Comparison of ENCODE assay signal across 15 cellular contexts in genomic region chr14:69704319-69704718, GRCh38.
"Had no signal": no experiment of that assay in that cellular context is flagged by ENCODE, and none has a peak within 500 bp of the region (broad histone marks: within the 10 kb centered on the region; RNA-seq: fewer than 3 reads in every experiment).

No MANE protein-coding gene starts in this region.

- H3K27me3 ChIP-seq: cardiac muscle cell, colonic mucosa, tibial artery, vagina had no signal

- H3K4me2 ChIP-seq: SK-N-SH had no signal

- H3K4me3 ChIP-seq: cardiac muscle cell, colonic mucosa, tibial artery, vagina had no signal

- H3K4me1 ChIP-seq: colonic mucosa had no signal

- H3K9ac ChIP-seq: SK-N-SH had no signal

- H3K9me3 ChIP-seq: colonic mucosa, SK-N-SH, tibial artery, vagina had no signal

- ATAC-seq: activated CD4-positive, CD25-positive, alpha-beta regulatory T cell treated with anti-CD3 and anti-CD28 coated beads, Interleukin-2, amount 50 U/mL, for 24 hours had no signal

- H3K4me3 Mint-ChIP-seq: memory B cell, nephron had no signal

- H3K27me3 Mint-ChIP-seq: memory B cell had no signal

- DNase-seq: activated CD8-positive, alpha-beta memory T cell treated with anti-CD3 and anti-CD28 coated beads for 24 hours; activated T-cell treated with anti-CD3 and anti-CD28 coated beads for 4 hours; colonic mucosa; foreskin melanocyte; head of caudate nucleus; islet precursor cell; SK-N-SH; stimulated activated CD4-positive, alpha-beta T cell treated with anti-CD3 and anti-CD28 coated beads, Interleukin-4, amount 100 ng/mL, for 1 hour; stimulated activated CD8-positive, alpha-beta memory T cell treated with anti-CD3 and anti-CD28 coated beads, Interleukin-4, amount 100 ng/mL, for 48 hours; tibial artery had no signal

- H3K9me3 Mint-ChIP-seq: memory B cell, nephron had no signal

- H3K9me2 ChIP-seq: SK-N-SH had no signal

- H3K27ac ChIP-seq: cardiac muscle cell, colonic mucosa, tibial artery, vagina had no signal
